ENCODE assay signal across 26 cellular contexts in genomic region chr2:164675698-164676097, GRCh38. TPM values are rescaled to one million over a fixed set of nuclear protein-coding genes. Genes with fewer than 3 reads are reported as not detected.
DNase-seq lines count a peak whose midpoint lies in the region; ATAC-seq, FAIRE-seq and TF ChIP-seq lines count a peak whose summit lies in the region.
"Had no signal": no experiment of that assay in that cellular context is flagged by ENCODE, and none has a peak within 500 bp of the region (broad histone marks: within the 10 kb centered on the region; RNA-seq: fewer than 3 reads in every experiment).

No MANE protein-coding gene starts in this region.

- H3K4me2 ChIP-seq in KMS-11, result peak overlapping the region; percentile 77
- H3K4me2 ChIP-seq: GM23338 had no signal

- TF ChIP-seq CTCF in KMS-11 (conservative IDR thresholded peaks at IDR 0.05; ENCODE audit: low read depth, low read length) (no peak), colonic mucosa (IDR thresholded peaks at IDR 0.05) (no peak)

- H2AFZ ChIP-seq in KMS-11 (ENCODE audit: low read depth), result no peak overlapping the region
- H2AFZ ChIP-seq: GM23338 had no signal

- H3K27ac ChIP-seq in KMS-11, result peak overlapping the region; percentile 29; the same call in 1 of the 2 replicates
- peak overlapping the region; percentile 11 for H3K27ac ChIP-seq in colonic mucosa
- H3K27ac ChIP-seq in small intestine (ENCODE audit: low read depth in 1 of 2, low read length in 1 of 2), result no peak overlapping the region
- H3K27ac ChIP-seq: SJSA1 had no signal

- 18 to 67% (median 48%) methylated on average over 2 of the region's 2 CpGs for WGBS in small intestine, 3 donors

- intact Hi-C loops in colonic mucosa (cut with DNase I) (no loop called here), left ventricle myocardium superior (cut with micrococcal nuclease) (no loop called here)

- no peak overlapping the region for H3K9ac ChIP-seq in KMS-11
- no peak overlapping the region for H3K9ac ChIP-seq in colonic mucosa (ENCODE audit: low read depth in 2 of 2, low read length in 2 of 2)

- DNase-seq in colonic mucosa, result peak; percentile 23
- peak; percentile 35 for DNase-seq in left ventricle myocardium superior
- peak; percentile 33 for DNase-seq in small intestine
- DNase-seq in H54 (ENCODE audit: insufficient read length, low spot score), result no peak
- DNase-seq in NAMALWA (ENCODE audit: low spot score), result no peak
- DNase-seq: C1 segment of cervical spinal cord; CD4-positive, alpha-beta memory T cell; COR-L47; DMS79; EL; GDM1; Karpas-422; NCI-H1092 treated with DMSO at 0.1 percent for 48 hours; NCI-H1436; NCI-H187 treated with DMSO at 0.1 percent for 48 hours; NCI-H446; NCI-H524 treated with DMSO at 0.1 percent for 48 hours; NCI-H774; NK-92 treated with Interleukin-12 subunit alpha and Interleukin-12 subunit beta, amount 100 ng/mL, for 24 hours; PC-3 had no signal

- peaks cover 68% of the 10 kb centered on the region for H3K4me1 ChIP-seq in KMS-11 (ENCODE audit: low read depth, poor library complexity, severe bottlenecking)
- H3K4me1 ChIP-seq in colonic mucosa, result no peaks in the 10 kb centered on the region
- no peaks in the 10 kb centered on the region for H3K4me1 ChIP-seq in small intestine (ENCODE audit: control insufficient read depth in 2 of 2, insufficient read depth in 1 of 2, low read depth in 1 of 2, low read length in 1 of 2)
- H3K4me1 ChIP-seq: HAP-1, SJSA1 had no signal

- H3K9me3 ChIP-seq in colonic mucosa, result no peaks in the 10 kb centered on the region
- H3K9me3 ChIP-seq in small intestine (ENCODE audit: control insufficient read depth, low read depth), result no peaks in the 10 kb centered on the region
- H3K9me3 ChIP-seq: HAP-1, SJSA1 had no signal

- FAIRE-seq in small intestine (lab: Jason Lieb, UNC) (no peak), H54 (lab: Jason Lieb, UNC) (no peak)
- FAIRE-seq: GM12878 had no signal

- H3K79me2 ChIP-seq in KMS-11 (ENCODE audit: insufficient read depth, low read depth), result no peaks in the 10 kb centered on the region

- H3K36me3 ChIP-seq in KMS-11 (ENCODE audit: insufficient read depth) (no peaks in the 10 kb centered on the region), colonic mucosa (no peaks in the 10 kb centered on the region), small intestine (ENCODE audit: control insufficient read depth in 2 of 2, insufficient read depth in 2 of 2, low read length in 2 of 2) (no peaks in the 10 kb centered on the region)
- H3K36me3 ChIP-seq: SJSA1 had no signal

- TF ChIP-seq POLR2A in H54 (IDR thresholded peaks at IDR 0.05; ENCODE audit: low read depth, low read length), result no peak

- H3K4me3 ChIP-seq in KMS-11 (IDR thresholded peaks at IDR 0.05; ENCODE audit: insufficient read depth, low read depth, low read length) (no peak overlapping the region), colonic mucosa (no peak overlapping the region), small intestine (ENCODE audit: low read depth in 1 of 2, low read length in 2 of 2) (no peak overlapping the region)
- H3K4me3 ChIP-seq: GM12878, GM23338, HAP-1, SJSA1 had no signal

- H4K20me1 ChIP-seq in KMS-11 (ENCODE audit: insufficient read depth), result no peaks in the 10 kb centered on the region

- peak; percentile 96 for ATAC-seq in left ventricle myocardium superior
- ATAC-seq in HG02588 (IDR thresholded peaks at IDR 0.05; ENCODE audit: unreplicated experiment), result no peak
- ATAC-seq: GM12878, GM23338, PC-3 had no signal

- no peaks in the 10 kb centered on the region for H3K27me3 ChIP-seq in KMS-11 (ENCODE audit: insufficient read depth, low read depth)
- no peaks in the 10 kb centered on the region for H3K27me3 ChIP-seq in colonic mucosa
- H3K27me3 ChIP-seq in small intestine (ENCODE audit: control insufficient read depth in 2 of 2, insufficient read depth in 2 of 2, low read length in 2 of 2), result no peaks in the 10 kb centered on the region
- H3K27me3 ChIP-seq: SJSA1 had no signal

RNA-seq across cellular contexts. Expression of gene GRB14, which starts 54.4 kb away (rescaled TPM):
- total RNA-seq in colonic mucosa, result 1 to 10 TPM; 1.7 to 2.0 TPM
- 27.8 TPM for total RNA-seq in left ventricle myocardium superior
- polyA plus RNA-seq in small intestine, result 1 to 10 TPM in 1 of 3 donors, under 1 TPM in 1, not detected in 1; 0.45 to 2.0 TPM
- total RNA-seq: CD4-positive, alpha-beta memory T cell; GM12878; SJSA1 had no signal
- polyA plus RNA-seq: CD4-positive, alpha-beta memory T cell; GM12878 had no signal

Comparison
In these comparisons a context has a peak if more than half of its experiments do, and no peak if none do; other contexts are left out.
1. H3K27ac ChIP-seq: peak in KMS-11 (single experiment) and colonic mucosa (single experiment); none in small intestine (0 of 2).
2. DNase-seq: peak in colonic mucosa (single experiment), left ventricle myocardium superior (single experiment) and small intestine (single experiment); none in H54 (single experiment) and NAMALWA (single experiment).